ENCODE assay signal across 1 cellular context in the genomic region with DNA sequence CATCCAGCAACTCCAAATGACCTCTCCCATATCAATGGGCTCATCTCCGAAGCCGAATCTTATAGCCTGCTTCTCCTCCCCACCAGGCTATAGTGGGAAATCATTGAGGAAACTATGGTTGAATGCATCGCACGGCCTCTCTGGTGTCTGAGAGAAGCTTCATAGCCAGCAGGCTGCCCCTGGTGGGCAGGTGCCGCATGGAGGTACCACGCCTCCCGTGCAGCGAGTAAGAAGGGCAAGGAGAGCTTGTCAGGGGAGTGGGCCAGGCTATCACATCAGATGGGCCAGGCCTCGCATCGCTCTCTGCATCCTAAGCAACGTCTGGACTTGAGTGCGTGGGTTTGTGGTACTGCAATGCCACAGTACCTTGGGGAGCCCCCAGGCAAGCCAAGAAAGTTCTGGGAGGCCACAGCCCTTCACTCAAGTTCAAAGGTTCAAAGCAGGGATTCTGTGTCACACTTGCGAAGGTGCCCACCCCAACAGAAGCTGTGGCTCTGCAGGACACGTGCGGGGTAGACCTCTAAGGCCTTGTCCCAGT.
TF ChIP-seq lines count a peak whose summit lies in the region.

No MANE protein-coding gene starts in this region.

TF ChIP-seq in H1, 55 proteins besides CTCF, POLR2A, EP300 and RAD21:
- TF ChIP-seq RBBP5 (IDR thresholded peaks at IDR 0.05; ENCODE audit: borderline replicate concordance, low read depth, low read length) (no peak), TEAD4 (IDR thresholded peaks at IDR 0.05; ENCODE audit: low read depth, low read length) (no peak), CTBP2 (IDR thresholded peaks at IDR 0.05; ENCODE audit: borderline replicate concordance, insufficient read depth, insufficient read length, low read length) (no peak)
TF ChIP-seq in H1: peak in this region for 0.
